27 cellular contexts compared by ENCODE assay signal in genomic region chr10:31166606-31167005, GRCh38.
"Had no signal": no experiment of that assay in that cellular context is flagged by ENCODE, and none has a peak within 500 bp of the region (broad histone marks: within the 10 kb centered on the region; RNA-seq: fewer than 3 reads in every experiment).

No MANE protein-coding gene starts in this region.

- H3K4me1 ChIP-seq: adrenal gland, ascending aorta, breast epithelium, esophagus squamous epithelium had no signal

- H3K4me3 ChIP-seq: adrenal gland, ascending aorta, breast epithelium, coronary artery, dorsolateral prefrontal cortex, esophagus squamous epithelium had no signal

- H3K9me3 ChIP-seq: ascending aorta had no signal

- ATAC-seq: activated CD4-positive, alpha-beta T cell treated with anti-CD3 and anti-CD28 coated beads for 36 hours; activated CD8-positive, alpha-beta memory T cell treated with anti-CD3 and anti-CD28 coated beads, Interleukin-2, amount 10 ng/mL, durations not matched to agents 7 days and 5 days; activated CD8-positive, alpha-beta T cell treated with anti-CD3 and anti-CD28 coated beads, Interleukin-2, amount 10 ng/mL, durations not matched to agents 7 days and 5 days; activated naive CD8-positive, alpha-beta T cell treated with anti-CD3 and anti-CD28 coated beads, Interleukin-2, amount 50 U/mL, for 24 hours had no signal

- DNase-seq: activated CD4-positive, alpha-beta memory T cell treated with anti-CD3 and anti-CD28 coated beads for 36 hours; activated CD4-positive, alpha-beta T cell treated with anti-CD3 and anti-CD28 coated beads for 36 hours; activated CD4-positive, CD25-positive, alpha-beta regulatory T cell; activated CD4-positive, CD25-positive, alpha-beta regulatory T cell treated with anti-CD3 and anti-CD28 coated beads, Interleukin-2, amount 50 U/mL, for 72 hours; activated CD8-positive, alpha-beta memory T cell treated with anti-CD3 and anti-CD28 coated beads, Interleukin-2, amount 10 ng/mL, durations not matched to agents 7 days and 5 days; activated CD8-positive, alpha-beta memory T cell treated with anti-CD3 and anti-CD28 coated beads, Interleukin-2, amount 50 U/mL, for 4 hours; activated CD8-positive, alpha-beta T cell treated with anti-CD3 and anti-CD28 coated beads, Interleukin-2, amount 10 ng/mL, durations not matched to agents 7 days and 5 days; activated effector memory CD4-positive, alpha-beta T cell treated with anti-CD3 and anti-CD28 coated beads, Interleukin-2, amount 50 U/mL, for 16 hours; activated naive CD4-positive, alpha-beta T cell treated with anti-CD3 and anti-CD28 coated beads for 36 hours; activated naive CD8-positive, alpha-beta T cell treated with anti-CD3 and anti-CD28 coated beads for 36 hours; activated naive CD8-positive, alpha-beta T cell treated with anti-CD3 and anti-CD28 coated beads, Interleukin-2, amount 50 U/mL, for 24 hours; activated T-cell treated with anti-CD3 and anti-CD28 coated beads, Interleukin-2, amount 50 U/mL, for 1 hour; activated T-cell treated with anti-CD3 and anti-CD28 coated beads, Interleukin-2, amount 50 U/mL, for 48 hours; adrenal gland; amygdala; dorsolateral prefrontal cortex; effector memory CD4-positive, alpha-beta T cell; endodermal cell; esophagus squamous epithelium; head of caudate nucleus; hippocampal formation; T-helper 2 cell had no signal

- FAIRE-seq: frontal cortex had no signal

- H3K27ac ChIP-seq: adrenal gland, ascending aorta, breast epithelium, coronary artery, dorsolateral prefrontal cortex, epithelial cell of prostate, esophagus squamous epithelium had no signal

- H3K36me3 ChIP-seq: adrenal gland, ascending aorta, breast epithelium, esophagus squamous epithelium had no signal

- H3K27me3 ChIP-seq: adrenal gland, ascending aorta, breast epithelium, dorsolateral prefrontal cortex, esophagus squamous epithelium had no signal
